ENCODE assay signal across 11 cellular contexts in genomic region chr20:15937179-15937578, GRCh38.
DNase-seq lines count a peak whose midpoint lies in the region; ATAC-seq, FAIRE-seq and TF ChIP-seq lines count a peak whose summit lies in the region.
"Had no signal": no experiment of that assay in that cellular context is flagged by ENCODE, and none has a peak within 500 bp of the region (broad histone marks: within the 10 kb centered on the region; RNA-seq: fewer than 3 reads in every experiment).

No MANE protein-coding gene starts in this region.

- H3K9me3 ChIP-seq in OCI-LY7 (ENCODE audit: low read length): no peaks in the 10 kb centered on the region
- no peaks in the 10 kb centered on the region for H3K9me3 ChIP-seq in right cardiac atrium (ENCODE audit: control insufficient read depth, low read length)
- H3K9me3 ChIP-seq in effector memory CD4-positive, alpha-beta T cell (ENCODE audit: control insufficient read depth, low read length): no peaks in the 10 kb centered on the region

- H3K27ac ChIP-seq in OCI-LY7 (ENCODE audit: low read depth, low read length, poor library complexity, severe bottlenecking) (peak overlapping the region; percentile 30), right cardiac atrium (ENCODE audit: low read length) (no peak overlapping the region)
- H3K27ac ChIP-seq in effector memory CD4-positive, alpha-beta T cell (ENCODE audit: insufficient read depth, low read length, poor library complexity, severe bottlenecking): no peak overlapping the region
- H3K27ac ChIP-seq: VCaP had no signal

- H4K20me1 ChIP-seq in OCI-LY7 (ENCODE audit: insufficient read depth, low read length): no peaks in the 10 kb centered on the region

- H2AFZ ChIP-seq in OCI-LY7 (ENCODE audit: low read length): peak overlapping the region; percentile 69

- no peak for TF ChIP-seq POLR2A in H54 (IDR thresholded peaks at IDR 0.05; ENCODE audit: low read depth, low read length)

- H3K4me3 ChIP-seq in OCI-LY7 (ENCODE audit: low read depth, low read length, poor library complexity, severe bottlenecking) (no peak overlapping the region), right cardiac atrium (ENCODE audit: low read length) (no peak overlapping the region)
- H3K4me3 ChIP-seq in effector memory CD4-positive, alpha-beta T cell (ENCODE audit: insufficient read depth, low read depth, low read length, poor library complexity, severe bottlenecking): no peak overlapping the region

- no peaks in the 10 kb centered on the region for H3K9me2 ChIP-seq in OCI-LY7 (ENCODE audit: insufficient read depth, low read length)

- 70% methylated on average over 3 of the region's 3 CpGs for WGBS in right cardiac atrium

- DNase-seq in GM10248 (ENCODE audit: extremely low spot score) (peak; percentile 24), OCI-LY7 (ENCODE audit: low spot score) (peak; percentile 60), right cardiac atrium (no peak), H54 (ENCODE audit: insufficient read length, low spot score) (no peak), T-helper 9 cell (no peak)
- DNase-seq in effector memory CD4-positive, alpha-beta T cell: no peak
- DNase-seq: cerebellar nuclear complex had no signal

- H3K27me3 ChIP-seq in right cardiac atrium (ENCODE audit: control insufficient read depth, insufficient read depth): no peaks in the 10 kb centered on the region
- no peaks in the 10 kb centered on the region for H3K27me3 ChIP-seq in effector memory CD4-positive, alpha-beta T cell (replicated peaks; ENCODE audit: control insufficient read depth, insufficient read depth, low read length, poor library complexity, severe bottlenecking)

- peak; percentile 92 for ATAC-seq in GM19438 (IDR thresholded peaks at IDR 0.05; ENCODE audit: low read depth, unreplicated experiment)
- ATAC-seq in HG02938 (IDR thresholded peaks at IDR 0.05; ENCODE audit: unreplicated experiment): peak; percentile 74
- ATAC-seq in right cardiac atrium: no peak
- ATAC-seq: activated T-helper 17 cell treated with anti-CD3 and anti-CD28 coated beads, Interleukin-2, amount 50 U/mL, for 72 hours had no signal

- H3K4me1 ChIP-seq in OCI-LY7 (ENCODE audit: insufficient read depth, low read length, poor library complexity, severe bottlenecking) (peaks cover 13% of the 10 kb centered on the region), right cardiac atrium (ENCODE audit: control insufficient read depth, insufficient read depth, low read length) (no peaks in the 10 kb centered on the region)
- no peaks in the 10 kb centered on the region for H3K4me1 ChIP-seq in effector memory CD4-positive, alpha-beta T cell (ENCODE audit: control insufficient read depth, insufficient read depth, low read length, poor library complexity, severe bottlenecking)

- no peak for FAIRE-seq in H54 (lab: Jason Lieb, UNC)

- H3K4me2 ChIP-seq in OCI-LY7 (ENCODE audit: low read length): peak overlapping the region; percentile 21

- POLR2A ChIA-PET in GM10248 (lab: Yijun Ruan, JAX): no interaction called here
- POLR2A ChIA-PET in OCI-LY7 (lab: Charles Lee): no interaction called here

- TF ChIP-seq CTCF in GM10248 (IDR thresholded peaks at IDR 0.05; ENCODE audit: control extremely low read depth, extremely low read depth, low read depth, missing control alignments) (no peak), OCI-LY7 (conservative IDR thresholded peaks at IDR 0.05; ENCODE audit: low read length) (no peak)

- no TSS peak for BruUV-seq in OCI-LY7 (replicated peaks; lab: Mats Ljungman, UMichigan)

- H3K79me2 ChIP-seq in OCI-LY7 (ENCODE audit: insufficient read depth, low read depth, low read length): no peaks in the 10 kb centered on the region

- no peaks in the 10 kb centered on the region for H3K36me3 ChIP-seq in OCI-LY7 (ENCODE audit: insufficient read depth, low read length)
- no peaks in the 10 kb centered on the region for H3K36me3 ChIP-seq in effector memory CD4-positive, alpha-beta T cell (ENCODE audit: control insufficient read depth, insufficient read depth, low read length)

- intact Hi-C loops in OCI-LY7 (cut with micrococcal nuclease; ENCODE audit: unreplicated experiment) (loop anchor here (2.0 kb wide), 1 partner anchor 222 kb away; no protein-coding TSS in a partner anchor), right cardiac atrium (cut with DNase I) (no loop called here)

- CTCF ChIA-PET in GM10248 (lab: Yijun Ruan, JAX) (no interaction called here), OCI-LY7 (lab: Charles Lee; ENCODE audit: unreplicated experiment) (no interaction called here)

Comparison
In these comparisons a context has a peak if more than half of its experiments do, and no peak if none do; other contexts are left out.
1. DNase-seq: peak in GM10248 (single experiment) and OCI-LY7 (single experiment); none in right cardiac atrium (0 of 3), H54 (single experiment), effector memory CD4-positive, alpha-beta T cell (0 of 3) and T-helper 9 cell (single experiment).
2. ATAC-seq: peak in GM19438 (single experiment) and HG02938 (single experiment); none in right cardiac atrium (0 of 2).